13 cellular contexts compared by ENCODE assay signal in genomic region chr1:224331326-224331725, GRCh38. TPM values are rescaled to one million over a fixed set of nuclear protein-coding genes. Genes with fewer than 3 reads are reported as not detected.
DNase-seq lines count a peak whose midpoint lies in the region; ATAC-seq and TF ChIP-seq lines count a peak whose summit lies in the region.
"Had no signal": no experiment of that assay in that cellular context is flagged by ENCODE, and none has a peak within 500 bp of the region (broad histone marks: within the 10 kb centered on the region; RNA-seq: fewer than 3 reads in every experiment).

No MANE protein-coding gene starts in this region.

- H3K27me3 ChIP-seq in gastrocnemius medialis (no peaks in the 10 kb centered on the region), dorsolateral prefrontal cortex (no peaks in the 10 kb centered on the region)
- H3K27me3 ChIP-seq: BE2C had no signal

- peak overlapping the region; percentile 91 to 95 for H3K4me3 Mint-ChIP-seq in activated T-cell treated with anti-CD3 and anti-CD28 coated beads, Interleukin-2, amount 50 U/mL, for 72 hours
- H3K4me3 Mint-ChIP-seq in effector memory CD8-positive, alpha-beta T cell, result peak overlapping the region in 1 of 2 donors; percentile 22

- peak overlapping the region; percentile 54 for H3K27ac Mint-ChIP-seq in activated T-cell treated with anti-CD3 and anti-CD28 coated beads, Interleukin-2, amount 50 U/mL, for 72 hours
- peak overlapping the region; percentile 44 to 95 for H3K27ac Mint-ChIP-seq in effector memory CD8-positive, alpha-beta T cell

- H3K9me3 Mint-ChIP-seq in activated T-cell treated with anti-CD3 and anti-CD28 coated beads, Interleukin-2, amount 50 U/mL, for 72 hours, result no peaks in the 10 kb centered on the region
- no peaks in the 10 kb centered on the region for H3K9me3 Mint-ChIP-seq in effector memory CD8-positive, alpha-beta T cell

- H3K27ac ChIP-seq in gastrocnemius medialis, result peak overlapping the region; percentile 87 to 95 (median 91)
- peak overlapping the region in 4 of 59 donors; percentile 80 to 96 (median 92) for H3K27ac ChIP-seq in dorsolateral prefrontal cortex

- peaks cover 0 to 2% of the 10 kb centered on the region in 2 donors for H3K36me3 Mint-ChIP-seq in activated T-cell treated with anti-CD3 and anti-CD28 coated beads, Interleukin-2, amount 50 U/mL, for 72 hours (ENCODE audit: insufficient read depth in 2 of 2)
- H3K36me3 Mint-ChIP-seq in effector memory CD8-positive, alpha-beta T cell (ENCODE audit: insufficient read depth), result peaks cover 18% of the 10 kb centered on the region

- peaks cover 17 to 19% of the 10 kb centered on the region in 2 donors for H3K4me1 ChIP-seq in gastrocnemius medialis
- H3K4me1 ChIP-seq: BE2C had no signal

- no peak for DNase-seq in activated T-cell treated with anti-CD3 and anti-CD28 coated beads, Interleukin-2, amount 50 U/mL, for 72 hours
- DNase-seq in activated T-cell treated with anti-CD3 and anti-CD28 coated beads, Interleukin-2, amount 50 U/mL, for 48 hours, result no peak
- DNase-seq in MV-4-11 (lab: John Stamatoyannopoulos, UW), result peak; percentile 29
- no peak for DNase-seq in effector memory CD8-positive, alpha-beta T cell
- no peak for DNase-seq in gastrocnemius medialis
- no peak for DNase-seq in DMS114 treated with DMSO at 0.1 percent for 48 hours (lab: John Stamatoyannopoulos, UW; ENCODE audit: unreplicated experiment)
- no peak for DNase-seq in dorsolateral prefrontal cortex
- no peak for DNase-seq in activated CD4-positive, CD25-positive, alpha-beta regulatory T cell (lab: John Stamatoyannopoulos, UW)
- DNase-seq: BE2C; kidney glomerular epithelial cell; NCI-H446; stimulated activated CD4-positive, alpha-beta T cell treated with anti-CD3 and anti-CD28 coated beads, Interleukin-2, amount 100 ng/mL, for 48 hours had no signal

- intact Hi-C loops in gastrocnemius medialis (cut with DNase I; ENCODE audit: low total_unique reads) (no loop called here), dorsolateral prefrontal cortex (cut with DNase I) (loop anchor here in 1 of 2 donors (2.0 to 10.0 kb wide), 3 partner anchors 126 to 617 kb away; partner anchors contain the start of genes CAPN2 and DEGS1)

- TF ChIP-seq POLR2A in gastrocnemius medialis (IDR thresholded peaks at IDR 0.05), result no peak

- no peaks in the 10 kb centered on the region for H3K9me3 ChIP-seq in gastrocnemius medialis
- H3K9me3 ChIP-seq: BE2C had no signal

- peaks cover 0 to 4% of the 10 kb centered on the region in 2 donors for H3K36me3 ChIP-seq in gastrocnemius medialis

- TF ChIP-seq CTCF in gastrocnemius medialis (IDR thresholded peaks at IDR 0.05 in 4 of 5, conservative IDR thresholded peaks at IDR 0.05 in 1 of 5) (no peak), dorsolateral prefrontal cortex (IDR thresholded peaks at IDR 0.05 in 54 of 56, conservative IDR thresholded peaks at IDR 0.05 in 2 of 56; ENCODE audit: low read depth in 1 of 56, partially characterized antibody in 56 of 56) (no peak)

- H3K4me3 ChIP-seq in gastrocnemius medialis (peak overlapping the region in 1 of 4 donors; percentile 89), dorsolateral prefrontal cortex (peak overlapping the region in 17 of 59 donors; percentile 64 to 99 (median 86))

- no peak for ATAC-seq in activated T-cell treated with anti-CD3 and anti-CD28 coated beads, Interleukin-2, amount 50 U/mL, for 72 hours (replicated peaks in 1 of 2)
- no peak for ATAC-seq in effector memory CD8-positive, alpha-beta T cell (replicated peaks)
- no peak for ATAC-seq in gastrocnemius medialis
- ATAC-seq: SK-N-SH treated with all-trans-retinoic acid at 6 μM for 48 hours had no signal

- peaks cover 61% of the 10 kb centered on the region for H3K4me1 Mint-ChIP-seq in activated T-cell treated with anti-CD3 and anti-CD28 coated beads, Interleukin-2, amount 50 U/mL, for 72 hours (ENCODE audit: low read depth)
- peaks cover 30% of the 10 kb centered on the region in 2 donors for H3K4me1 Mint-ChIP-seq in effector memory CD8-positive, alpha-beta T cell (ENCODE audit: low read depth in 2 of 2)

- in situ Hi-C loops in gastrocnemius medialis (cut with MboI; ENCODE audit: low sequenced_read_pairs in 4 of 4), result loop anchor here in 3 of 4 donors (10.0 to 25.0 kb wide), 4 partner anchors 123 to 219 kb away; partner anchors contain the start of gene FBXO28 (in 2 of the 3)

- no peaks in the 10 kb centered on the region for H3K27me3 Mint-ChIP-seq in activated T-cell treated with anti-CD3 and anti-CD28 coated beads, Interleukin-2, amount 50 U/mL, for 72 hours (ENCODE audit: low read depth)
- no peaks in the 10 kb centered on the region for H3K27me3 Mint-ChIP-seq in effector memory CD8-positive, alpha-beta T cell

RNA-seq across cellular contexts. Expression of gene NVL, which starts 1.4 kb away (rescaled TPM):
- total RNA-seq in activated T-cell treated with anti-CD3 and anti-CD28 coated beads, Interleukin-2, amount 50 U/mL, for 72 hours, result 10 to 100 TPM; 39.0 to 51.7 TPM
- total RNA-seq in gastrocnemius medialis (10 to 100 TPM in 1 of 4 donors, 1 to 10 TPM in 3; 6.5 to 32.5 (median 7.7) TPM), dorsolateral prefrontal cortex (10 to 100 TPM; 15.8 to 41.9 (median 24.8) TPM)

RNA-seq across cellular contexts. Expression of gene CNIH4, which starts 25.4 kb away (rescaled TPM):
- 10 to 100 TPM; 50.3 to 55.3 TPM for total RNA-seq in activated T-cell treated with anti-CD3 and anti-CD28 coated beads, Interleukin-2, amount 50 U/mL, for 72 hours
- total RNA-seq in gastrocnemius medialis (10 to 100 TPM; 24.5 to 58.5 (median 39.1) TPM), dorsolateral prefrontal cortex (10 to 100 TPM; 20.5 to 44.8 (median 32.7) TPM)
